In genomic region chr5:76583163-76584047, GRCh38 we compare ENCODE assay signal across 9 cellular contexts. TPM values are rescaled to one million over a fixed set of nuclear protein-coding genes. Genes with fewer than 3 reads are reported as not detected.
DNase-seq lines count a peak whose midpoint lies in the region; ATAC-seq, FAIRE-seq and TF ChIP-seq lines count a peak whose summit lies in the region.
"Had no signal": no experiment of that assay in that cellular context is flagged by ENCODE, and none has a peak within 500 bp of the region (broad histone marks: within the 10 kb centered on the region; RNA-seq: fewer than 3 reads in every experiment).

No MANE protein-coding gene starts in this region.

- TF ChIP-seq CTCF in C4-2B (conservative IDR thresholded peaks at IDR 0.05) (peak; percentile 82), K562 (IDR thresholded peaks at IDR 0.05 in 2 of 3, conservative IDR thresholded peaks at IDR 0.05 in 1 of 3; ENCODE audit: insufficient read depth in 2 of 3, low read depth in 1 of 3, low read length in 3 of 3) (peak in 2 of 3 experiments; percentile 25 to 66; a peak in 3 of 6 replicates), right lobe of liver (IDR thresholded peaks at IDR 0.05) (peak; percentile 37 to 46 (median 44)), ovary (IDR thresholded peaks at IDR 0.05) (peak in 1 of 3 donors; percentile 5)

- H3K4me3 ChIP-seq in HUES48 (ENCODE audit: low read depth, low read length) (no peak overlapping the region), K562 (no peak overlapping the region), right lobe of liver (no peak overlapping the region), ovary (no peak overlapping the region)

- H3K27ac ChIP-seq in C4-2B (no peak overlapping the region), HUES48 (ENCODE audit: low read depth, low read length) (peak overlapping the region; percentile 50), K562 (ENCODE audit: extremely low read depth, low read depth, low read length) (no peak overlapping the region), right lobe of liver (peak overlapping the region in 1 of 3 donors; percentile 43), ovary (no peak overlapping the region)

- H2AFZ ChIP-seq in K562 (ENCODE audit: low read depth, low read length) = no peak overlapping the region

- H3K36me3 ChIP-seq in HUES48 (ENCODE audit: control insufficient read depth, insufficient read depth, low read length) (no peaks in the 10 kb centered on the region), K562 (ENCODE audit: control insufficient read depth, insufficient read depth, low read length) (no peaks in the 10 kb centered on the region), right lobe of liver (no peaks in the 10 kb centered on the region), ovary (no peaks in the 10 kb centered on the region)

- intact Hi-C loops in K562 (cut with micrococcal nuclease) = loop anchor here (2.0 kb wide), 1 partner anchor 181 kb away; the partner anchor contains the start of gene IQGAP2
- intact Hi-C loops in right lobe of liver (cut with DNase I) = no loop called here
- intact Hi-C loops in ovary (cut with DNase I) = loop anchor here in 2 of 4 donors (5.0 to 10.0 kb wide), 2 partner anchors 179 to 181 kb away; partner anchors contain the start of gene IQGAP2 (in 2 of the 2)

- DNase-seq in K562 (ENCODE audit: extremely low read depth in 1 of 4, low spot score in 3 of 4) (peak in 1 of 4 experiments; percentile 34), right lobe of liver (no peak), ovary (no peak), NCI-H2196 (lab: John Stamatoyannopoulos, UW; ENCODE audit: unreplicated experiment) (no peak), NCI-H510A (lab: John Stamatoyannopoulos, UW) (no peak)
- DNase-seq: NCI-H1417 had no signal

- POLR2A ChIA-PET in K562 (lab: Yijun Ruan, JAX) = interaction anchor here (0.5 to 1.6 kb wide), 6 partner anchors 12 to 263 kb away, joined by 3 to 4 read pairs (median 3); no protein-coding TSS in a partner anchor

- TF ChIP-seq EP300 in K562 (IDR thresholded peaks at IDR 0.05; ENCODE audit: low read length) (no peak), ovary (IDR thresholded peaks at IDR 0.05) (no peak)

- H3K27me3 ChIP-seq in HUES48 (ENCODE audit: control insufficient read depth, insufficient read depth, low read length) (no peaks in the 10 kb centered on the region), K562 (ENCODE audit: control insufficient read depth in 2 of 2, insufficient read depth in 2 of 2, low read length in 2 of 2) (no peaks in the 10 kb centered on the region), right lobe of liver (no peaks in the 10 kb centered on the region), ovary (no peaks in the 10 kb centered on the region)

- peak; percentile 35 for FAIRE-seq in K562 (lab: Jason Lieb, UNC)

- H3K9ac ChIP-seq in HUES48 (ENCODE audit: low read depth, low read length) (no peak overlapping the region), K562 (ENCODE audit: insufficient read depth in 1 of 2, low read depth in 2 of 2, low read length in 2 of 2) (no peak overlapping the region)

- CTCF ChIA-PET in K562 (lab: Yijun Ruan, JAX; ENCODE audit: low intra/inter-chr PET ratio) = interaction anchor here (0.7 to 1.8 kb wide), 3 partner anchors 180 to 510 kb away, joined by 4 to 19 read pairs (median 10); partner anchors contain the start of gene IQGAP2

- TF ChIP-seq RAD21 in K562 (CRISPR knock-in tag; conservative IDR thresholded peaks at IDR 0.05 in 1 of 2, IDR thresholded peaks at IDR 0.05 in 1 of 2) = peak; percentile 45 to 72

- no peak overlapping the region for H3K4me2 ChIP-seq in K562 (ENCODE audit: insufficient read depth, low read length)

- TF ChIP-seq POLR2A in K562 (conservative IDR thresholded peaks at IDR 0.05) (no peak), right lobe of liver (IDR thresholded peaks at IDR 0.05) (no peak), ovary (IDR thresholded peaks at IDR 0.05) (no peak)

- in situ Hi-C loops in K562 (cut with MboI) = no loop called here

- H3K9me3 ChIP-seq in HUES48 (ENCODE audit: control insufficient read depth, insufficient read depth, low read length) (no peaks in the 10 kb centered on the region), K562 (replicated peaks; ENCODE audit: control insufficient read depth, insufficient read depth, low read depth, low read length) (no peaks in the 10 kb centered on the region), right lobe of liver (no peaks in the 10 kb centered on the region), ovary (no peaks in the 10 kb centered on the region)

- no peaks in the 10 kb centered on the region for H3K9me1 ChIP-seq in K562 (ENCODE audit: control insufficient read depth, insufficient read depth, low read length)

- no TSS peak for BruUV-seq in K562 (replicated peaks; lab: Mats Ljungman, UMichigan)

- no peaks in the 10 kb centered on the region for H3K79me2 ChIP-seq in K562 (ENCODE audit: control insufficient read depth, insufficient read depth, low read length)

- 30% methylated on average over 7 of the region's 7 CpGs for WGBS in K562 (ENCODE audit: insufficient coverage, low coverage, missing lambda C conversion rate)
- WGBS in right lobe of liver (ENCODE audit: insufficient coverage, low coverage, low lambda C conversion rate, missing lambda C conversion rate) = 29% methylated on average over 6 of the region's 7 CpGs
- WGBS in ovary, 3 donors = 36 to 41% (median 37%) methylated on average over 7 of the region's 7 CpGs

- peaks cover 19% of the 10 kb centered on the region for H3K4me1 ChIP-seq in HUES48 (ENCODE audit: control insufficient read depth, insufficient read depth, low read length)
- H3K4me1 ChIP-seq in K562 (replicated peaks in 1 of 2; ENCODE audit: control insufficient read depth in 2 of 2, insufficient read depth in 2 of 2, low read length in 2 of 2) = peaks cover 3 to 15% of the 10 kb centered on the region in 2 experiments; a peak in 4 of 5 replicates
- peaks cover 0 to 26% (median 13%) of the 10 kb centered on the region in 4 donors for H3K4me1 ChIP-seq in right lobe of liver
- H3K4me1 ChIP-seq in ovary (ENCODE audit: insufficient read depth) = no peaks in the 10 kb centered on the region

- H4K20me1 ChIP-seq in K562 (replicated peaks; ENCODE audit: control insufficient read depth, insufficient read depth, low read length) = no peaks in the 10 kb centered on the region

- ATAC-seq in K562 (peak; percentile 46; the same call in 1 of the 3 replicates), right lobe of liver (peak; percentile 56 to 84 (median 74)), HG03097 (IDR thresholded peaks at IDR 0.05; ENCODE audit: low FRiP score, unreplicated experiment) (no peak)

TF ChIP-seq in K562, 482 proteins besides CTCF, POLR2A, EP300 and RAD21 (continues in another document):
- TF ChIP-seq ZC3H11A (IDR thresholded peaks at IDR 0.05; ENCODE audit: low read depth, low read length) (no peak), ZNF507 (tag; conservative IDR thresholded peaks at IDR 0.05) (no peak), DEAF1 (CRISPR knock-in tag; IDR thresholded peaks at IDR 0.05) (0 out of 2 replicates have a peak, but pooled peaks have one; percentile 19), BHLHE40 (IDR thresholded peaks at IDR 0.05; ENCODE audit: low read length) (no peak), NCOA1 (IDR thresholded peaks at IDR 0.05; ENCODE audit: low read depth) (no peak)

RNA-seq across cellular contexts. Expression of gene F2RL2, which starts 39.8 kb away (rescaled TPM):
- total RNA-seq in K562 (2011; cell fraction: chromatin; rRNA removed; ENCODE audit: low replicate concordance) = 0.30 and 0.99 TPM in 2 replicates
- total RNA-seq in K562 (2011; cell fraction: nucleolus; rRNA removed) = 0.26 and 0.33 TPM in 2 replicates
- 0.66 and 0.76 TPM in 2 replicates for total RNA-seq in K562 (2011; cell fraction: nucleoplasm; rRNA removed)
- total RNA-seq in K562 (2014; rRNA removed) = not detected in 2 replicates
- total RNA-seq in K562 (2014; rRNA removed; fragmentation: Illumina TruSeq; extraction: Trizol) = 0.10 TPM in 1 of 2 replicates, not detected in the other
- total RNA-seq in K562 (2015; rRNA removed; fragmentation: Illumina TruSeq; extraction: Trizol) = not detected in 2 replicates
- total RNA-seq in K562 (2021) = 0.07 and 0.09 TPM in 2 replicates
- polyA plus RNA-seq in K562 (2011; rRNA removed) = 0.07 and 0.14 TPM in 2 replicates
- polyA plus RNA-seq in K562 (2011; cell fraction: cytosol; rRNA removed) = 0.06 and 0.32 TPM in 2 replicates
- 0.09 and 0.25 TPM in 2 replicates for polyA plus RNA-seq in K562 (2011; cell fraction: nucleus; rRNA removed)
- polyA plus RNA-seq in K562 (2012) = 0.14 and 0.17 TPM in 2 replicates
- polyA plus RNA-seq in K562 (2014; fragmentation: Illumina TruSeq; extraction: Trizol) = 0.10 and 0.12 TPM in 2 replicates
- under 1 TPM; 0.03 to 0.06 TPM for polyA plus RNA-seq in K562 (2014; fragmentation: Nextera tagmentation; extraction: Ambion mirVana)
- 0.05 TPM in 1 of 2 replicates, not detected in the other for polyA plus RNA-seq in K562 (2014; rRNA removed)
- 0.14 and 0.30 TPM in 2 replicates for polyA minus RNA-seq in K562 (2011; rRNA and poly(A)+ RNA removed)
- not detected in 2 replicates for polyA minus RNA-seq in K562 (2011; cell fraction: cytosol; rRNA and poly(A)+ RNA removed)
- polyA minus RNA-seq in K562 (2011; cell fraction: nucleus; rRNA and poly(A)+ RNA removed) = 0.11 TPM in 1 of 2 replicates, not detected in the other
- 1 to 10 TPM in 3 of 6 experiments, under 1 TPM in 2, not detected in 1; 0.09 to 2.1 (median 1.6) TPM for total RNA-seq in right lobe of liver
- under 1 TPM in 3 of 7 donors, not detected in 4; 0.10 to 0.22 (median 0.15) TPM for total RNA-seq in ovary
- under 1 TPM; 0.06 to 0.97 TPM for polyA plus RNA-seq in ovary
